Comparison of ENCODE assay signal across 12 cellular contexts in genomic region chr10:101967119-101967518, GRCh38.
"Had no signal": no experiment of that assay in that cellular context is flagged by ENCODE, and none has a peak within 500 bp of the region (broad histone marks: within the 10 kb centered on the region; RNA-seq: fewer than 3 reads in every experiment).

No MANE protein-coding gene starts in this region.

- H3K27me3 Mint-ChIP-seq: activated CD4-positive, alpha-beta T cell treated with anti-CD3 and anti-CD28 coated beads, Interleukin-2, amount 10 ng/mL, durations not matched to agents 24 days and 14 days; activated naive CD4-positive, alpha-beta T cell treated with anti-CD3 and anti-CD28 coated beads, Interleukin-2, amount 10 ng/mL, durations not matched to agents 7 days and 5 days had no signal

- H3K9me3 Mint-ChIP-seq: activated CD4-positive, alpha-beta T cell treated with anti-CD3 and anti-CD28 coated beads, Interleukin-2, amount 10 ng/mL, durations not matched to agents 24 days and 14 days; activated naive CD4-positive, alpha-beta T cell treated with anti-CD3 and anti-CD28 coated beads, Interleukin-2, amount 10 ng/mL, durations not matched to agents 7 days and 5 days; activated T-helper 2 cell treated with anti-CD3 and anti-CD28 coated beads, Interferon-gamma antibody, Interleukin-2, Interleukin-4, amounts not matched to agents 10 μg/mL and 5 μg/mL and 100 μg/mL, durations not matched to agents 14 hours and 24 hours and 36 hours had no signal

- H3K4me3 Mint-ChIP-seq: activated CD4-positive, alpha-beta T cell treated with anti-CD3 and anti-CD28 coated beads, Interleukin-2, amount 10 ng/mL, durations not matched to agents 24 days and 14 days; activated naive CD4-positive, alpha-beta T cell treated with anti-CD3 and anti-CD28 coated beads, Interleukin-2, amount 10 ng/mL, durations not matched to agents 7 days and 5 days had no signal

- H3K27me3 ChIP-seq: neutrophil had no signal

- DNase-seq: activated CD4-positive, alpha-beta T cell treated with anti-CD3 and anti-CD28 coated beads, Interleukin-2, amount 10 ng/mL, durations not matched to agents 24 days and 14 days; activated CD8-positive, alpha-beta memory T cell treated with anti-CD3 and anti-CD28 coated beads for 24 hours; activated naive CD4-positive, alpha-beta T cell treated with anti-CD3 and anti-CD28 coated beads, Interleukin-2, amount 10 ng/mL, durations not matched to agents 7 days and 5 days; central memory CD4-positive, alpha-beta T cell; cortex of kidney; effector CD8-positive, alpha-beta T cell; kidney; small intestine; substantia nigra had no signal

- H3K9me3 ChIP-seq: neutrophil had no signal

- H3K27ac Mint-ChIP-seq: activated CD4-positive, alpha-beta T cell treated with anti-CD3 and anti-CD28 coated beads, Interleukin-2, amount 10 ng/mL, durations not matched to agents 24 days and 14 days; activated naive CD4-positive, alpha-beta T cell treated with anti-CD3 and anti-CD28 coated beads, Interleukin-2, amount 10 ng/mL, durations not matched to agents 7 days and 5 days; activated T-helper 2 cell treated with anti-CD3 and anti-CD28 coated beads, Interferon-gamma antibody, Interleukin-2, Interleukin-4, amounts not matched to agents 10 μg/mL and 5 μg/mL and 100 μg/mL, durations not matched to agents 14 hours and 24 hours and 36 hours had no signal

- FAIRE-seq: frontal cortex, kidney, small intestine had no signal

- H3K27ac ChIP-seq: neutrophil had no signal
